In genomic region chr6:53033764-53034163, GRCh38 we compare ENCODE assay signal across 13 cellular contexts. TPM values are rescaled to one million over a fixed set of nuclear protein-coding genes. Genes with fewer than 3 reads are reported as not detected.
DNase-seq lines count a peak whose midpoint lies in the region; TF ChIP-seq lines count a peak whose summit lies in the region.
"Had no signal": no experiment of that assay in that cellular context is flagged by ENCODE, and none has a peak within 500 bp of the region (broad histone marks: within the 10 kb centered on the region; RNA-seq: fewer than 3 reads in every experiment).

No MANE protein-coding gene starts in this region.

- H3K4me3 ChIP-seq in fibroblast of mammary gland (ENCODE audit: control insufficient read depth, low read depth, low read length) (no peak overlapping the region), muscle layer of duodenum (ENCODE audit: low read depth in 1 of 2, low read length in 2 of 2) (no peak overlapping the region), vagina (no peak overlapping the region)

- H3K4me1 ChIP-seq in muscle layer of duodenum (ENCODE audit: control insufficient read depth in 1 of 2, insufficient read depth in 2 of 2, low read length in 2 of 2) (peaks cover 7 to 21% of the 10 kb centered on the region in 2 donors), vagina (peaks cover 21% of the 10 kb centered on the region)

- intact Hi-C loops in vagina (cut with DNase I), result no loop called here

- H3K9me3 ChIP-seq in muscle layer of duodenum (ENCODE audit: control insufficient read depth in 1 of 2, low read length in 2 of 2) (no peaks in the 10 kb centered on the region), vagina (no peaks in the 10 kb centered on the region)

- DNase-seq in fibroblast of mammary gland (ENCODE audit: low read depth), result peak; percentile 89
- no peak for DNase-seq in vagina (ENCODE audit: extremely low spot score in 2 of 2)
- DNase-seq in activated CD8-positive, alpha-beta memory T cell treated with anti-CD3 and anti-CD28 coated beads, Interleukin-2, amount 50 U/mL, for 48 hours, result no peak
- no peak for DNase-seq in T-helper 2 cell
- no peak for DNase-seq in RPMI8226
- DNase-seq: activated gamma-delta T cell treated with Interleukin-2 at 50 U/mL for 16 hours; effector CD8-positive, alpha-beta T cell; H7; NCI-H2029 treated with DMSO at 0.1 percent for 48 hours; stimulated activated naive CD4-positive, alpha-beta T cell treated with Interleukin-2 at 50 U/mL for 16 hours had no signal

- no peak for TF ChIP-seq CTCF in fibroblast of mammary gland (conservative IDR thresholded peaks at IDR 0.05; ENCODE audit: control insufficient read depth, insufficient read depth, low read depth, low read length)
- TF ChIP-seq CTCF in vagina (IDR thresholded peaks at IDR 0.05), result no peak

- H3K27me3 ChIP-seq in muscle layer of duodenum (ENCODE audit: low read depth, low read length), result no peaks in the 10 kb centered on the region
- no peaks in the 10 kb centered on the region for H3K27me3 ChIP-seq in vagina

- no peak for TF ChIP-seq POLR2A in vagina (IDR thresholded peaks at IDR 0.05)

- H3K36me3 ChIP-seq in muscle layer of duodenum (ENCODE audit: control insufficient read depth in 1 of 2, insufficient read depth in 2 of 2, low read length in 2 of 2), result peaks cover 28 to 36% of the 10 kb centered on the region in 2 donors
- peaks cover 0 to 44% of the 10 kb centered on the region in 2 donors for H3K36me3 ChIP-seq in vagina

- H3K27ac ChIP-seq in angular gyrus (ENCODE audit: low read depth, low read length) (peak overlapping the region; percentile 76), muscle layer of duodenum (ENCODE audit: low read length) (peak overlapping the region; percentile 70), vagina (peak overlapping the region; percentile 42)
- H3K27ac ChIP-seq: KMS-11 had no signal

RNA-seq across cellular contexts. Expression of gene CILK1, which starts 27.9 kb away (rescaled TPM):
- total RNA-seq in vagina, result 14.2 TPM

RNA-seq across cellular contexts. Expression of gene FBXO9, which starts 31.4 kb away (rescaled TPM):
- total RNA-seq in vagina, result 61.4 TPM

RNA-seq across cellular contexts. Expression of gene GSTA4, which starts 38.7 kb away (rescaled TPM):
- 57.7 TPM for total RNA-seq in vagina
